ENCODE assay signal across 8 cellular contexts in genomic region chr7:8320174-8320573, GRCh38.
"Had no signal": no experiment of that assay in that cellular context is flagged by ENCODE, and none has a peak within 500 bp of the region (broad histone marks: within the 10 kb centered on the region; RNA-seq: fewer than 3 reads in every experiment).

No MANE protein-coding gene starts in this region.

- DNase-seq: GDM1, GF-D8 had no signal

- ATAC-seq: GM12878 had no signal

- H3K4me3 ChIP-seq: GM12878 had no signal

- FAIRE-seq: G401.6, GM12878, GM12891, GM12892, GM18507, GM19239 had no signal
